In the genomic region with DNA sequence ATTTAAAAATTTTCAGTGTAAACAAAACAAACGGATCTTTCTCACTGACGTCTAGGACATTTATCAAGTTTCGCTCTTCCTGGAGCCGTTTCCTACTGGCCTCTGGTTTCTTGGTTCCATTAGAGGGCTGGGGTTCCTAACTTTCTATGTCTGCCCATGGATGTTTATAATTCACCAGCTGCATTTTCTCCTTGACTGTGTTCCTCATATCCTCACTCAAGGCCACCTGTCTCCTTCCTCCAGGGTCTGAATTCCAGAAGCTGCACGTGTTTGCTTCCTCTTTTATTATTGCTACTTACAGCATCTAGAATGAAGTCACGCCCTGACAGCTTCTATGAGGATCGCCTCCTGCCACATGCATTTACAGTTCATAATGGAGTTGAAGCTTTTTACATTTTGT, we compare ENCODE assay signal across 35 cellular contexts.
DNase-seq lines count a peak whose midpoint lies in the region; ATAC-seq and FAIRE-seq lines count a peak whose summit lies in the region.
"Had no signal": no experiment of that assay in that cellular context is flagged by ENCODE, and none has a peak within 500 bp of the region (broad histone marks: within the 10 kb centered on the region; RNA-seq: fewer than 3 reads in every experiment).

No MANE protein-coding gene starts in this region.

- H3K36me3 ChIP-seq in SK-N-MC (ENCODE audit: insufficient read depth, low read length) (no peaks in the 10 kb centered on the region), small intestine (ENCODE audit: control insufficient read depth in 2 of 2, insufficient read depth in 2 of 2, low read length in 2 of 2) (no peaks in the 10 kb centered on the region)
- H3K36me3 ChIP-seq: heart right ventricle, MG63, upper lobe of right lung had no signal

- H3K27ac ChIP-seq in SK-N-MC, result peak overlapping the region; percentile 67; the same call in 1 of the 2 replicates
- H3K27ac ChIP-seq in small intestine (ENCODE audit: low read depth in 1 of 2, low read length in 1 of 2), result no peak overlapping the region
- H3K27ac ChIP-seq: C4-2B, heart right ventricle, skin epidermis, upper lobe of right lung had no signal

- peak; percentile 100 for ATAC-seq in left colon
- ATAC-seq in HG03135 (IDR thresholded peaks at IDR 0.05; ENCODE audit: unreplicated experiment), result no peak
- ATAC-seq in HG03354 (IDR thresholded peaks at IDR 0.05; ENCODE audit: poor library complexity, severe bottlenecking, unreplicated experiment), result no peak
- no peak for ATAC-seq in HG03159 (IDR thresholded peaks at IDR 0.05; ENCODE audit: unreplicated experiment)
- ATAC-seq: activated CD4-positive, CD25-positive, alpha-beta regulatory T cell treated with anti-CD3 and anti-CD28 coated beads, Interleukin-2, amount 50 U/mL, for 24 hours; effector memory CD8-positive, alpha-beta T cell; GM23338; heart right ventricle; natural killer cell treated with Interleukin-12 subunit alpha and Interleukin-12 subunit beta and Interleukin-15 and Interleukin-18, amount 100 ng/mL, for 72 hours; stimulated activated naive B cell treated with anti-CD40 and anti-IgM and Interleukin-4, amounts not matched to agents 10 μg/mL and 1 μg/mL and 100 μg/mL, for 72 hours; upper lobe of right lung had no signal

- H3K27me3 ChIP-seq in small intestine (ENCODE audit: control insufficient read depth in 2 of 2, insufficient read depth in 2 of 2, low read length in 2 of 2), result no peaks in the 10 kb centered on the region
- H3K27me3 ChIP-seq: heart right ventricle, MG63, upper lobe of right lung had no signal

- peak; percentile 26 for DNase-seq in NOMO-1 treated with DMSO at 0.1 percent for 48 hours (lab: John Stamatoyannopoulos, UW; ENCODE audit: unreplicated experiment)
- no peak for DNase-seq in NOMO-1 (lab: John Stamatoyannopoulos, UW; ENCODE audit: unreplicated experiment in 2 of 2)
- no peak for DNase-seq in SK-N-MC (ENCODE audit: low read depth, low spot score)
- peak in 1 of 2 donors; percentile 51 for DNase-seq in left colon
- peak; percentile 54 for DNase-seq in small intestine
- DNase-seq: 8988T; activated CD4-positive, alpha-beta T cell treated with anti-CD3 and anti-CD28 coated beads, Interleukin-2, amount 50 U/mL, for 48 hours; activated naive CD4-positive, alpha-beta T cell; Calu3; cortex of kidney; DND-41; effector memory CD8-positive, alpha-beta T cell; foreskin fibroblast; GF-D8; heart right ventricle; KBM-7; kidney; MG63; NCI-H1417 treated with DMSO at 0.1 percent for 48 hours; NCI-H2029 treated with DMSO at 0.1 percent for 48 hours; NCI-H226; NCI-H774; stimulated activated naive B cell treated with anti-CD40 and anti-IgM and Interleukin-4, amounts not matched to agents 10 μg/mL and 1 μg/mL and 100 μg/mL, for 72 hours; substantia nigra; upper lobe of right lung had no signal

- no peak for FAIRE-seq in small intestine (lab: Jason Lieb, UNC)
- FAIRE-seq: HTR-8/SVneo, kidney had no signal

- peaks cover 0 to 3% of the 10 kb centered on the region in 2 donors for H3K4me1 ChIP-seq in small intestine (ENCODE audit: control insufficient read depth in 2 of 2, insufficient read depth in 1 of 2, low read depth in 1 of 2, low read length in 1 of 2)
- H3K4me1 ChIP-seq: heart right ventricle, upper lobe of right lung had no signal

- no peak overlapping the region for H3K4me3 ChIP-seq in SK-N-MC
- no peak overlapping the region for H3K4me3 ChIP-seq in small intestine (ENCODE audit: low read depth in 1 of 2, low read length in 2 of 2)
- H3K4me3 ChIP-seq: GM23338, heart right ventricle, lung, MG63, skin epidermis, upper lobe of right lung had no signal

- H3K9me3 ChIP-seq in SK-N-MC (ENCODE audit: low read depth, low read length) (no peaks in the 10 kb centered on the region), small intestine (ENCODE audit: control insufficient read depth, low read depth) (no peaks in the 10 kb centered on the region)
- H3K9me3 ChIP-seq: heart right ventricle, MG63, upper lobe of right lung had no signal

- intact Hi-C loops in left colon (cut with DNase I, micrococcal nuclease), result no loop called here

- H3K9ac ChIP-seq in SK-N-MC (ENCODE audit: insufficient read length), result no peak overlapping the region

- WGBS in small intestine, 3 donors, result 31 to 51% (median 39%) methylated on average over 7 of the region's 7 CpGs

Comparison
In these comparisons a context has a peak if more than half of its experiments do, and no peak if none do; other contexts are left out.
1. DNase-seq: peak in NOMO-1 treated with DMSO at 0.1 percent for 48 hours (single experiment) and small intestine (single experiment); none in NOMO-1 (0 of 2) and SK-N-MC (single experiment).